13 cellular contexts compared by ENCODE assay signal in the genomic region with DNA sequence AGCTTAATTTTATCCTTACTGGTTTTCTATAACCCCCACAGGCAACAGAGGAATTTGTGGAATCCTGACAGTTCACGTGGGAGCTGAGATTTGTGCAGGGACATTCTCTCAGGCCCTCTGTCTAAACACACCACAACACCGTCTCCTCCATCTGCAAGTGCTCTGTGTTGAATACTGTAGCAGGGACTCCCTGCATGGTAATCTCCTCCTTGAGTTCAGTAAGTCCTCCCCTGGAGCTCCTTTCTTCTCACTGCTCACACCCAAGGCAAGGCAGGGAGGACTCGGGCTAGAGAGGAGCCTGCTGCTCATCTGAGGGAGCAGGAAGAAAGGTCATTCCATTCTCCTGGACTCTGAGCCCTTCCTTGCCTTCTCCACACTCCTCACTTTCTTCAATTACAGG.
DNase-seq lines count a peak whose midpoint lies in the region; ATAC-seq and TF ChIP-seq lines count a peak whose summit lies in the region.
"Had no signal": no experiment of that assay in that cellular context is flagged by ENCODE, and none has a peak within 500 bp of the region (broad histone marks: within the 10 kb centered on the region; RNA-seq: fewer than 3 reads in every experiment).

No MANE protein-coding gene starts in this region.

- no peak overlapping the region for H3K9ac ChIP-seq in H9 (ENCODE audit: extremely low read depth, insufficient read length, low read length)
- no peak overlapping the region for H3K9ac ChIP-seq in fibroblast of lung (ENCODE audit: insufficient read depth, low read length)
- H3K9ac ChIP-seq in mesendoderm (ENCODE audit: low read length) = no peak overlapping the region
- no peak overlapping the region for H3K9ac ChIP-seq in neuronal stem cell (ENCODE audit: low read depth, low read length, poor library complexity)

- H4K91ac ChIP-seq in H9 (ENCODE audit: insufficient read length, low read depth, low read length) = no peak overlapping the region
- H4K91ac ChIP-seq in neuronal stem cell (ENCODE audit: low read depth, low read length, poor library complexity) = no peak overlapping the region

- H4K5ac ChIP-seq in H9 (ENCODE audit: insufficient read length, low read depth, low read length) (no peak overlapping the region), mesendoderm (ENCODE audit: low read length) (no peak overlapping the region)

- H3K27me3 ChIP-seq in H9 (ENCODE audit: insufficient read depth, low read length) (no peaks in the 10 kb centered on the region), fibroblast of lung (ENCODE audit: control insufficient read depth, insufficient read depth, low read length) (no peaks in the 10 kb centered on the region), mesendoderm (ENCODE audit: insufficient read depth, low read length, poor library complexity) (no peaks in the 10 kb centered on the region), neuronal stem cell (ENCODE audit: control insufficient read depth in 3 of 3, insufficient read depth in 3 of 3, low read depth in 1 of 3, low read length in 3 of 3) (no peaks in the 10 kb centered on the region), foreskin keratinocyte (peaks cover 3% of the 10 kb centered on the region)
- H3K27me3 ChIP-seq: BE2C had no signal

- no peak overlapping the region for H3T11ph ChIP-seq in H9 (ENCODE audit: low read length)

- H3K36me3 ChIP-seq in fibroblast of lung (ENCODE audit: control insufficient read depth, insufficient read depth, low read length) = no peaks in the 10 kb centered on the region
- H3K36me3 ChIP-seq in mesendoderm (ENCODE audit: control insufficient read depth, insufficient read depth, low read length) = no peaks in the 10 kb centered on the region
- H3K36me3 ChIP-seq in neuronal stem cell (replicated peaks in 1 of 2; ENCODE audit: control insufficient read depth in 2 of 2, insufficient read depth in 2 of 2, low read length in 2 of 2) = no peaks in the 10 kb centered on the region
- H3K36me3 ChIP-seq: BE2C had no signal

- no peaks in the 10 kb centered on the region for H3K27me3 Mint-ChIP-seq in H9 (ENCODE audit: low read depth)

- H2BK120ac ChIP-seq in H9 (ENCODE audit: low read depth, low read length, poor library complexity, severe bottlenecking) = no peak overlapping the region
- no peak overlapping the region for H2BK120ac ChIP-seq in mesendoderm (ENCODE audit: low read depth, low read length)
- no peak overlapping the region for H2BK120ac ChIP-seq in neuronal stem cell (ENCODE audit: low read depth, low read length)

- H2AK5ac ChIP-seq in H9 (ENCODE audit: insufficient read length, low read length) (no peak overlapping the region), mesendoderm (ENCODE audit: low read length) (no peak overlapping the region), neuronal stem cell (ENCODE audit: low read depth, low read length) (no peak overlapping the region)

- H3K14ac ChIP-seq in H9 (ENCODE audit: insufficient read depth, low read length) (no peak overlapping the region), neuronal stem cell (ENCODE audit: low read length) (no peak overlapping the region)

- no CpG with 5 or more reads among the region's 3 CpGs for WGBS in H9 (ENCODE audit: extremely low coverage, insufficient read length, low lambda C conversion rate)
- no CpG with 5 or more reads among the region's 3 CpGs for WGBS in mesendoderm (ENCODE audit: extremely low coverage, insufficient coverage, low lambda C conversion rate)
- whole genome bisulfite sequencing in neuronal stem cell (ENCODE audit: extremely low coverage in 2 of 2, insufficient read length in 2 of 2, insufficient replicate concordance in 1 of 2), 2 donors = no CpG with 5 or more reads among the region's 3 CpGs

- H3K4me1 ChIP-seq in H9 (ENCODE audit: insufficient read depth, low read length) (no peaks in the 10 kb centered on the region), fibroblast of lung (ENCODE audit: control insufficient read depth, extremely low read depth, insufficient read depth, low read length) (no peaks in the 10 kb centered on the region), mesendoderm (ENCODE audit: control insufficient read depth, low read depth, low read length) (no peaks in the 10 kb centered on the region), neuronal stem cell (ENCODE audit: control insufficient read depth in 2 of 2, insufficient read depth in 1 of 2, low read depth in 1 of 2, low read length in 2 of 2) (no peaks in the 10 kb centered on the region), foreskin keratinocyte (no peaks in the 10 kb centered on the region)
- H3K4me1 ChIP-seq: BE2C had no signal

- no peaks in the 10 kb centered on the region for H3K79me1 ChIP-seq in H9 (ENCODE audit: insufficient read depth, low read depth, low read length, poor library complexity, severe bottlenecking)
- no peaks in the 10 kb centered on the region for H3K79me1 ChIP-seq in mesendoderm (ENCODE audit: low read length)
- H3K79me1 ChIP-seq in neuronal stem cell (ENCODE audit: low read depth, low read length) = no peaks in the 10 kb centered on the region

- no peak overlapping the region for H3K23ac ChIP-seq in H9 (ENCODE audit: insufficient read length, low read depth, low read length)
- no peak overlapping the region for H3K23ac ChIP-seq in mesendoderm (ENCODE audit: low read length)
- H3K23ac ChIP-seq in neuronal stem cell (ENCODE audit: low read depth, low read length, poor library complexity) = no peak overlapping the region

- H3K9me3 Mint-ChIP-seq in H9 = peaks cover 0 to 2% of the 10 kb centered on the region in 2 experiments; a peak in 2 of 5 replicates

- no peak overlapping the region for H2BK15ac ChIP-seq in H9 (ENCODE audit: low read depth, low read length)
- no peak overlapping the region for H2BK15ac ChIP-seq in mesendoderm (replicated peaks; ENCODE audit: low read depth)
- H2BK15ac ChIP-seq in neuronal stem cell (ENCODE audit: low read length) = no peak overlapping the region

- H3K9me3 ChIP-seq in H9 (ENCODE audit: control insufficient read depth, low read depth, low read length) = no peaks in the 10 kb centered on the region
- H3K9me3 ChIP-seq in fibroblast of lung (ENCODE audit: control insufficient read depth, insufficient read depth, low read depth, low read length) = no peaks in the 10 kb centered on the region
- no peaks in the 10 kb centered on the region for H3K9me3 ChIP-seq in neuronal stem cell (replicated peaks in 1 of 2; ENCODE audit: control insufficient read depth in 2 of 2, insufficient read depth in 1 of 2, low read depth in 1 of 2, low read length in 2 of 2)
- H3K9me3 ChIP-seq: BE2C had no signal

- DNase-seq in H9 (no peak), fibroblast of lung (ENCODE audit: low read depth in 2 of 2) (no peak), mesendoderm (peak; percentile 37), neuronal stem cell (ENCODE audit: low spot score) (no peak), foreskin keratinocyte (no peak), NCI-H1092 (lab: John Stamatoyannopoulos, UW) (no peak)
- DNase-seq: BE2C; CD4-positive, alpha-beta memory T cell; DMS79; H7 had no signal

- H3K79me2 ChIP-seq in H9 (ENCODE audit: insufficient read depth, low read length) = no peaks in the 10 kb centered on the region
- H3K79me2 ChIP-seq in fibroblast of lung (ENCODE audit: control insufficient read depth, insufficient read depth, low read length) = no peaks in the 10 kb centered on the region
- no peaks in the 10 kb centered on the region for H3K79me2 ChIP-seq in mesendoderm (ENCODE audit: control insufficient read depth, insufficient read depth, low read length)

- H3K4ac ChIP-seq in H9 (ENCODE audit: low read depth, low read length) (no peak overlapping the region), mesendoderm (ENCODE audit: low read depth, low read length) (no peak overlapping the region), neuronal stem cell (ENCODE audit: low read length) (no peak overlapping the region)

- H4K20me1 ChIP-seq in H9 (ENCODE audit: control insufficient read depth, insufficient read depth, insufficient read length) = no peaks in the 10 kb centered on the region
- H4K20me1 ChIP-seq in fibroblast of lung (ENCODE audit: control insufficient read depth, extremely low read depth, insufficient read depth, low read length) = no peaks in the 10 kb centered on the region

- no peak overlapping the region for H3K4me3 Mint-ChIP-seq in H9
- H3K4me3 Mint-ChIP-seq: CD4-positive, alpha-beta memory T cell had no signal

- H4K8ac ChIP-seq in H9 (replicated peaks; ENCODE audit: insufficient read length, low read depth, low read length) = no peak overlapping the region
- no peak overlapping the region for H4K8ac ChIP-seq in mesendoderm (ENCODE audit: low read depth, low read length)
- no peak overlapping the region for H4K8ac ChIP-seq in neuronal stem cell (ENCODE audit: low read depth, low read length)

- ATAC-seq in GM18520 (IDR thresholded peaks at IDR 0.05; ENCODE audit: unreplicated experiment) = no peak
- ATAC-seq in foreskin keratinocyte = no peak
- ATAC-seq in HG03108 (IDR thresholded peaks at IDR 0.05; ENCODE audit: unreplicated experiment) = no peak

- H3K4me1 Mint-ChIP-seq in H9 = peaks cover 7 to 10% of the 10 kb centered on the region in 2 experiments
- H3K4me1 Mint-ChIP-seq: CD4-positive, alpha-beta memory T cell had no signal

- TF ChIP-seq CTCF in H9 (conservative IDR thresholded peaks at IDR 0.05) = no peak
- TF ChIP-seq CTCF in fibroblast of lung (conservative IDR thresholded peaks at IDR 0.05 in 1 of 2, IDR thresholded peaks at IDR 0.05 in 1 of 2; ENCODE audit: low read depth in 1 of 2, low read length in 2 of 2) = no peak
- TF ChIP-seq CTCF in foreskin keratinocyte (conservative IDR thresholded peaks at IDR 0.05) = no peak

- no peaks in the 10 kb centered on the region for H3K23me2 ChIP-seq in H9 (ENCODE audit: insufficient read length, low read depth, low read length, poor library complexity, severe bottlenecking)

- no peak overlapping the region for H3K18ac ChIP-seq in H9 (ENCODE audit: insufficient read length, low read depth, low read length)
- no peak overlapping the region for H3K18ac ChIP-seq in mesendoderm (ENCODE audit: low read length)
- no peak overlapping the region for H3K18ac ChIP-seq in neuronal stem cell (ENCODE audit: low read length)

- H3K4me2 ChIP-seq in H9 (ENCODE audit: insufficient read depth, insufficient read length, low read length) (no peak overlapping the region), fibroblast of lung (ENCODE audit: extremely low read depth, insufficient read depth, low read length) (no peak overlapping the region), mesendoderm (ENCODE audit: low read length) (no peak overlapping the region), neuronal stem cell (ENCODE audit: insufficient read depth, low read length, poor library complexity, severe bottlenecking) (no peak overlapping the region)

- no peak overlapping the region for H3K4me3 ChIP-seq in fibroblast of lung (replicated peaks in 1 of 4; ENCODE audit: control extremely low read depth in 1 of 4, insufficient read depth in 1 of 4, low read depth in 3 of 4, low read length in 4 of 4)
- no peak overlapping the region for H3K4me3 ChIP-seq in mesendoderm (ENCODE audit: low read length)
- H3K4me3 ChIP-seq in neuronal stem cell (ENCODE audit: low read length in 2 of 2) = no peak overlapping the region

- no peak overlapping the region for H2BK5ac ChIP-seq in H9 (ENCODE audit: insufficient read length, low read length)
- H2BK5ac ChIP-seq in mesendoderm (ENCODE audit: low read length) = no peak overlapping the region
- H2BK5ac ChIP-seq in neuronal stem cell (ENCODE audit: low read length) = no peak overlapping the region

- H2AFZ ChIP-seq in H9 (ENCODE audit: low read length) (no peak overlapping the region), fibroblast of lung (ENCODE audit: low read length) (peak overlapping the region; percentile 4), neuronal stem cell (ENCODE audit: low read length) (peak overlapping the region; percentile 5)

- H2BK12ac ChIP-seq in H9 (ENCODE audit: insufficient read length, low read depth, low read length) (no peak overlapping the region), neuronal stem cell (ENCODE audit: low read length) (no peak overlapping the region)

- no peak overlapping the region for H3K56ac ChIP-seq in H9 (ENCODE audit: insufficient read length, low read depth, low read length)
- no peak overlapping the region for H3K56ac ChIP-seq in mesendoderm (ENCODE audit: low read length)

- no peak overlapping the region for H3K27ac ChIP-seq in H9 (ENCODE audit: insufficient read length, low read depth, low read length)
- no peak overlapping the region for H3K27ac ChIP-seq in fibroblast of lung (ENCODE audit: insufficient read depth, low read length)
- H3K27ac ChIP-seq in mesendoderm (ENCODE audit: low read depth, low read length) = no peak overlapping the region
- H3K27ac ChIP-seq in neuronal stem cell (replicated peaks; ENCODE audit: low read length) = no peak overlapping the region
- no peak overlapping the region for H3K27ac ChIP-seq in foreskin keratinocyte
- H3K27ac ChIP-seq: C4-2B had no signal

- no peaks in the 10 kb centered on the region; a peak in 1 of 7 replicates for H3K36me3 Mint-ChIP-seq in H9 (ENCODE audit: insufficient read depth in 1 of 3, low read depth in 3 of 3)
- H3K36me3 Mint-ChIP-seq: CD4-positive, alpha-beta memory T cell had no signal

- peak overlapping the region; percentile 46 to 85 (median 73); a peak in 4 of 7 replicates for H3K27ac Mint-ChIP-seq in H9
- H3K27ac Mint-ChIP-seq: CD4-positive, alpha-beta memory T cell had no signal

- H2BK20ac ChIP-seq in H9 (ENCODE audit: low read depth, low read length, poor library complexity, severe bottlenecking) = no peak overlapping the region
